In the genomic region with DNA sequence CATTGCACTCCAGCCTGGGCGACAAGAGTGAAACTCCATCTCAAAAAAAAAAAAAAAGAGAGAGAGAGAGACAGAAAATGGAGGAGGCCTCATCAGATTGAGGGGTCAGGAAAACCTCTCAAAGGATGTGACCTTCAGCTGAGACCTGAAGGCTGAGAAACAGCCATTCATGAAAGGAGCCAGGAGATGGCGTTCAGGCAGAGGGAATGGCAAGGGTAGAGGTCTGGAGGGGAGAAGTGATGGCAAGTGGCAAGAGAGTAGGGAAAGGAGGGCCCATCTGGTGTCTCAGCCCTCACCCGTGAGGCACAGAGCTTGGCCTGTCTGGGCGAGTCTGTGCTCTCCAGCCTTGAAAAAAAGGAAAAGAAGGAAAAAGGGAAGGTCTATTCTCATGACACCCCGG, we compare ENCODE assay signal across 8 cellular contexts. TPM values are rescaled to one million over a fixed set of nuclear protein-coding genes. Genes with fewer than 3 reads are reported as not detected.
DNase-seq lines count a peak whose midpoint lies in the region; ATAC-seq and TF ChIP-seq lines count a peak whose summit lies in the region.

No MANE protein-coding gene starts in this region.

- ATAC-seq in activated naive CD8-positive, alpha-beta T cell treated with anti-CD3 and anti-CD28 coated beads, Interleukin-2, amount 10 ng/mL, durations not matched to agents 7 days and 5 days (ENCODE audit: low read depth): peak; percentile 54
- no peak for ATAC-seq in HG02852 (IDR thresholded peaks at IDR 0.05; ENCODE audit: unreplicated experiment)
- ATAC-seq in HG02588 (IDR thresholded peaks at IDR 0.05; ENCODE audit: unreplicated experiment): no peak
- ATAC-seq in HG02870 (IDR thresholded peaks at IDR 0.05; ENCODE audit: unreplicated experiment): no peak

- no peak overlapping the region for H3K4me3 ChIP-seq in epithelial cell of proximal tubule (ENCODE audit: low read depth, low read length)

- H3K27me3 Mint-ChIP-seq in activated naive CD8-positive, alpha-beta T cell treated with anti-CD3 and anti-CD28 coated beads, Interleukin-2, amount 10 ng/mL, durations not matched to agents 7 days and 5 days: peaks cover 15% of the 10 kb centered on the region
- H3K27me3 Mint-ChIP-seq in activated naive CD8-positive, alpha-beta T cell treated with anti-CD3 and anti-CD28 coated beads for 36 hours: no peaks in the 10 kb centered on the region

- TF ChIP-seq CTCF in epithelial cell of proximal tubule (conservative IDR thresholded peaks at IDR 0.05; ENCODE audit: low read depth, low read length): peak; percentile 77

- no peaks in the 10 kb centered on the region for H3K4me1 Mint-ChIP-seq in activated naive CD8-positive, alpha-beta T cell treated with anti-CD3 and anti-CD28 coated beads, Interleukin-2, amount 10 ng/mL, durations not matched to agents 7 days and 5 days
- no peaks in the 10 kb centered on the region for H3K4me1 Mint-ChIP-seq in activated naive CD8-positive, alpha-beta T cell treated with anti-CD3 and anti-CD28 coated beads for 36 hours

- no peaks in the 10 kb centered on the region for H3K9me3 Mint-ChIP-seq in activated naive CD8-positive, alpha-beta T cell treated with anti-CD3 and anti-CD28 coated beads, Interleukin-2, amount 10 ng/mL, durations not matched to agents 7 days and 5 days
- H3K9me3 Mint-ChIP-seq in activated naive CD8-positive, alpha-beta T cell treated with anti-CD3 and anti-CD28 coated beads for 36 hours: no peaks in the 10 kb centered on the region

- H3K4me3 Mint-ChIP-seq in activated naive CD8-positive, alpha-beta T cell treated with anti-CD3 and anti-CD28 coated beads, Interleukin-2, amount 10 ng/mL, durations not matched to agents 7 days and 5 days: no peak overlapping the region
- no peak overlapping the region for H3K4me3 Mint-ChIP-seq in activated naive CD8-positive, alpha-beta T cell treated with anti-CD3 and anti-CD28 coated beads for 36 hours

- H3K27ac Mint-ChIP-seq in activated naive CD8-positive, alpha-beta T cell treated with anti-CD3 and anti-CD28 coated beads, Interleukin-2, amount 10 ng/mL, durations not matched to agents 7 days and 5 days: no peak overlapping the region
- no peak overlapping the region for H3K27ac Mint-ChIP-seq in activated naive CD8-positive, alpha-beta T cell treated with anti-CD3 and anti-CD28 coated beads for 36 hours

- DNase-seq in activated naive CD8-positive, alpha-beta T cell treated with anti-CD3 and anti-CD28 coated beads, Interleukin-2, amount 10 ng/mL, durations not matched to agents 7 days and 5 days: no peak
- DNase-seq in activated naive CD8-positive, alpha-beta T cell treated with anti-CD3 and anti-CD28 coated beads for 36 hours: no peak
- DNase-seq in NOMO-1 treated with dmso at 0.1 percent for 144 hours (lab: John Stamatoyannopoulos, UW; ENCODE audit: unreplicated experiment): peak; percentile 15
- DNase-seq in epithelial cell of proximal tubule (ENCODE audit: low read depth): no peak
- peak; percentile 76 for DNase-seq in pons (ENCODE audit: low spot score)

- no peaks in the 10 kb centered on the region for H3K36me3 Mint-ChIP-seq in activated naive CD8-positive, alpha-beta T cell treated with anti-CD3 and anti-CD28 coated beads, Interleukin-2, amount 10 ng/mL, durations not matched to agents 7 days and 5 days
- no peaks in the 10 kb centered on the region for H3K36me3 Mint-ChIP-seq in activated naive CD8-positive, alpha-beta T cell treated with anti-CD3 and anti-CD28 coated beads for 36 hours

- POLR2A ChIA-PET in activated naive CD8-positive, alpha-beta T cell treated with anti-CD3 and anti-CD28 coated beads, Interleukin-2, amount 10 ng/mL, durations not matched to agents 7 days and 5 days (lab: Charles Lee): no interaction called here

RNA-seq across cellular contexts. Expression of a gene that starts 17.0 kb away (rescaled TPM):
- total RNA-seq in activated naive CD8-positive, alpha-beta T cell treated with anti-CD3 and anti-CD28 coated beads, Interleukin-2, amount 10 ng/mL, durations not matched to agents 7 days and 5 days: not detected
- not detected for total RNA-seq in activated naive CD8-positive, alpha-beta T cell treated with anti-CD3 and anti-CD28 coated beads for 36 hours
- not detected in 2 replicates for total RNA-seq in epithelial cell of proximal tubule

RNA-seq across cellular contexts. Expression of a gene that starts 30.2 kb away (rescaled TPM):
- not detected for total RNA-seq in activated naive CD8-positive, alpha-beta T cell treated with anti-CD3 and anti-CD28 coated beads, Interleukin-2, amount 10 ng/mL, durations not matched to agents 7 days and 5 days
- not detected for total RNA-seq in activated naive CD8-positive, alpha-beta T cell treated with anti-CD3 and anti-CD28 coated beads for 36 hours
- 2.3 and 5.7 TPM in 2 replicates for total RNA-seq in epithelial cell of proximal tubule

Comparison
In these comparisons a context has a peak if more than half of its experiments do, and no peak if none do; other contexts are left out.
1. DNase-seq: peak in NOMO-1 treated with dmso at 0.1 percent for 144 hours (single experiment) and pons (single experiment); none in activated naive CD8-positive, alpha-beta T cell treated with anti-CD3 and anti-CD28 coated beads, Interleukin-2, amount 10 ng/mL, durations not matched to agents 7 days and 5 days (single experiment), activated naive CD8-positive, alpha-beta T cell treated with anti-CD3 and anti-CD28 coated beads for 36 hours (single experiment) and epithelial cell of proximal tubule (single experiment).